Comparison of ENCODE assay signal across 29 cellular contexts in genomic region chr3:76998555-76998954, GRCh38. TPM values are rescaled to one million over a fixed set of nuclear protein-coding genes. Genes with fewer than 3 reads are reported as not detected.
"Had no signal": no experiment of that assay in that cellular context is flagged by ENCODE, and none has a peak within 500 bp of the region (broad histone marks: within the 10 kb centered on the region; RNA-seq: fewer than 3 reads in every experiment).

No MANE protein-coding gene starts in this region.

- DNase-seq: activated CD4-positive, alpha-beta T cell treated with anti-CD3 and anti-CD28 coated beads for 4 hours; activated CD4-positive, alpha-beta T cell treated with anti-CD3 and anti-CD28 coated beads, Interleukin-2, amount 50 U/mL, for 4 hours; activated naive CD4-positive, alpha-beta T cell treated with Interleukin-2 at 50 U/mL for 16 hours; activated T-cell treated with anti-CD3 and anti-CD28 coated beads for 4 hours; activated T-cell treated with anti-CD3 and anti-CD28 coated beads, Interleukin-2, amount 50 U/mL, for 72 hours; aorta; dorsolateral prefrontal cortex; effector memory CD4-positive, alpha-beta T cell; gastrocnemius medialis; islet precursor cell; left lung; lower lobe of right lung; naive thymus-derived CD8-positive, alpha-beta T cell; nucleus accumbens; pancreas; psoas muscle; stimulated activated CD4-positive, alpha-beta T cell treated with anti-CD3 and anti-CD28 coated beads, Interleukin-1b, Interleukin-23, amount 100 ng/mL, for 48 hours; stimulated activated CD4-positive, alpha-beta T cell treated with anti-CD3 and anti-CD28 coated beads, Interleukin-4, amount 100 ng/mL, for 4 hours; stimulated activated CD8-positive, alpha-beta memory T cell treated with anti-CD3 and anti-CD28 coated beads, Interleukin-4, amount 100 ng/mL, for 48 hours; stimulated activated naive CD8-positive, alpha-beta T cell treated with anti-CD3 and anti-CD28 coated beads, Interleukin-15, amount 100 ng/mL, for 72 hours; substantia nigra; T-helper 9 cell; upper lobe of right lung had no signal

- H3K27ac ChIP-seq: coronary artery, dorsolateral prefrontal cortex, gastrocnemius medialis, hepatocyte, left lung, lower lobe of right lung, pancreas, psoas muscle, right atrium auricular region, upper lobe of right lung, VCaP had no signal

- H3K4me3 ChIP-seq: coronary artery, dorsolateral prefrontal cortex, gastrocnemius medialis, hepatocyte, left lung, lower lobe of right lung, pancreas, psoas muscle, right atrium auricular region, smooth muscle cell, upper lobe of right lung had no signal

- H3K27me3 ChIP-seq: dorsolateral prefrontal cortex, gastrocnemius medialis, hepatocyte, left lung, pancreas, right atrium auricular region, upper lobe of right lung had no signal

- H3K4me1 ChIP-seq: gastrocnemius medialis, left lung, lower lobe of right lung, pancreas, psoas muscle, right atrium auricular region, upper lobe of right lung had no signal

- ATAC-seq: activated T-cell treated with anti-CD3 and anti-CD28 coated beads, Interleukin-2, amount 50 U/mL, for 72 hours; gastrocnemius medialis; lower lobe of right lung; naive thymus-derived CD8-positive, alpha-beta T cell; psoas muscle; stimulated activated memory B cell treated with anti-CD40 and anti-IgM and Interleukin-4, amounts not matched to agents 10 μg/mL and 1 μg/mL and 100 μg/mL, for 72 hours; stimulated activated naive CD8-positive, alpha-beta T cell treated with anti-CD3 and anti-CD28 coated beads, Interleukin-15, amount 100 ng/mL, for 72 hours; upper lobe of right lung had no signal

- H3K9me3 ChIP-seq: gastrocnemius medialis, lower lobe of right lung, pancreas, psoas muscle, right atrium auricular region, upper lobe of right lung had no signal

- H3K36me3 ChIP-seq: gastrocnemius medialis, left lung, lower lobe of right lung, pancreas, right atrium auricular region, upper lobe of right lung had no signal

RNA-seq across cellular contexts. Expression of gene ROBO2, which starts 41.3 kb away (rescaled TPM):
- total RNA-seq: activated T-cell treated with anti-CD3 and anti-CD28 coated beads, Interleukin-2, amount 50 U/mL, for 72 hours; naive thymus-derived CD8-positive, alpha-beta T cell had no signal
